Comparison of ENCODE assay signal across 26 cellular contexts in the genomic region with DNA sequence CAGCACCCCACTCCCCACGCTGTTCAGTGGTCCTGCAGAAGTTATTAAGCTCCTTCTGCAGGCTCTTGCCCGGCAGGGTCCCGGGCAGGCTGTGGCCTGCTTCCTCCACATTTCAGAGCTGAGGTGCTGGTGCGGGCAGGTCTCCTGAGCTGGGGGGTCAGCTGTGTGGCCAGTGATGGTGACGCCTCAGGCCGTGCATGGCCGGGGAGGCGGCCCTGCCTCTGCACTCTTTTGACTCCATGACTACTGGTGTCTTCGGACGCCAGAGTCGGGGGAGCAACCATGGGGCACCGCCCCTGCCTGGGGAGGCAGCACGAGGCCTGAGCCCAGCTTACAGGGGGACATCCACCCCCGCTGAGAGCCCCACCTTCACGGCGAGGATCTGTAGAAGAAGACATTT. TPM values are rescaled to one million over a fixed set of nuclear protein-coding genes. Genes with fewer than 3 reads are reported as not detected.
DNase-seq lines count a peak whose midpoint lies in the region; ATAC-seq, FAIRE-seq and TF ChIP-seq lines count a peak whose summit lies in the region.
"Had no signal": no experiment of that assay in that cellular context is flagged by ENCODE, and none has a peak within 500 bp of the region (broad histone marks: within the 10 kb centered on the region; RNA-seq: fewer than 3 reads in every experiment).

No MANE protein-coding gene starts in this region.

- peaks cover 6 to 9% of the 10 kb centered on the region in 2 donors for H3K27me3 Mint-ChIP-seq in stimulated activated naive B cell treated with anti-CD40 and anti-IgM and Interleukin-4, amounts not matched to agents 10 μg/mL and 1 μg/mL and 100 μg/mL, for 72 hours

- peaks cover 23 to 48% of the 10 kb centered on the region in 2 donors for H3K4me1 Mint-ChIP-seq in stimulated activated naive B cell treated with anti-CD40 and anti-IgM and Interleukin-4, amounts not matched to agents 10 μg/mL and 1 μg/mL and 100 μg/mL, for 72 hours

- WGBS in heart right ventricle, 2 donors = 89 to 93% methylated on average over 16 of the region's 16 CpGs

- no peaks in the 10 kb centered on the region for H3K9me3 Mint-ChIP-seq in stimulated activated naive B cell treated with anti-CD40 and anti-IgM and Interleukin-4, amounts not matched to agents 10 μg/mL and 1 μg/mL and 100 μg/mL, for 72 hours
- H3K9me3 Mint-ChIP-seq: CD4-positive, alpha-beta memory T cell; GM23338; H9 had no signal

- H3K9me3 ChIP-seq in heart right ventricle = no peaks in the 10 kb centered on the region
- H3K9me3 ChIP-seq in BLaER1 = no peaks in the 10 kb centered on the region
- H3K9me3 ChIP-seq in kidney (ENCODE audit: control insufficient read depth in 1 of 2, low read length in 2 of 2) = no peaks in the 10 kb centered on the region
- H3K9me3 ChIP-seq: A549, BE2C had no signal

- peaks cover 0 to 2% of the 10 kb centered on the region in 2 donors for H3K36me3 Mint-ChIP-seq in stimulated activated naive B cell treated with anti-CD40 and anti-IgM and Interleukin-4, amounts not matched to agents 10 μg/mL and 1 μg/mL and 100 μg/mL, for 72 hours
- H3K36me3 Mint-ChIP-seq: CD4-positive, alpha-beta memory T cell had no signal

- H3K27me3 ChIP-seq in heart right ventricle (peaks cover 0 to 42% (median 7%) of the 10 kb centered on the region in 7 donors), BLaER1 (peaks cover 14% of the 10 kb centered on the region; the same call in 1 of the 2 replicates)

- H3K27ac ChIP-seq in heart right ventricle = no peak overlapping the region
- 0 out of 2 replicates have a peak overlapping the region, but pooled peaks have one; percentile 24 for H3K27ac ChIP-seq in BLaER1
- H3K27ac ChIP-seq in kidney (ENCODE audit: low read depth in 2 of 2, low read length in 2 of 2) = no peak overlapping the region
- H3K27ac ChIP-seq: 22Rv1, A549 had no signal

- no peaks in the 10 kb centered on the region for H4K20me1 ChIP-seq in BLaER1

- H3K36me3 ChIP-seq in heart right ventricle (no peaks in the 10 kb centered on the region), BLaER1 (no peaks in the 10 kb centered on the region), kidney (ENCODE audit: control insufficient read depth in 1 of 2, insufficient read depth in 2 of 2, low read length in 2 of 2) (no peaks in the 10 kb centered on the region)
- H3K36me3 ChIP-seq: BE2C had no signal

- TF ChIP-seq CTCF in heart right ventricle (IDR thresholded peaks at IDR 0.05) (no peak), kidney (IDR thresholded peaks at IDR 0.05; ENCODE audit: borderline replicate concordance, extremely low read depth, insufficient read depth) (no peak)

- FAIRE-seq in kidney (lab: Jason Lieb, UNC) = no peak
- FAIRE-seq: A549, GM12891, GM18507 had no signal

- H3K4me3 ChIP-seq in heart right ventricle (no peak overlapping the region), BLaER1 (no peak overlapping the region), kidney (ENCODE audit: low read length in 2 of 2) (no peak overlapping the region)
- H3K4me3 ChIP-seq: A549, GM23338 had no signal

- intact Hi-C loops in Right ventricle myocardium inferior (cut with DNase I) (loop anchor here (5.0 kb wide), 1 partner anchor 229 kb away; a partner anchor contains a TSS), heart right ventricle (cut with DNase I) (loop anchor here in 4 of 10 donors (2.0 to 10.0 kb wide), 3 partner anchors 91 to 289 kb away; a partner anchor contains a TSS), kidney (cut with DNase I) (loop anchor here (10.0 kb wide), 1 partner anchor 91 kb away; a partner anchor contains a TSS)

- no peak for ATAC-seq in Right ventricle myocardium inferior
- ATAC-seq in heart right ventricle = no peak
- no peak for ATAC-seq in stimulated activated naive B cell treated with anti-CD40 and anti-IgM and Interleukin-4, amounts not matched to agents 10 μg/mL and 1 μg/mL and 100 μg/mL, for 72 hours (replicated peaks)
- ATAC-seq: A549, GM23338, HCT116 had no signal

- peak overlapping the region; percentile 10 for H3K27ac Mint-ChIP-seq in stimulated activated naive B cell treated with anti-CD40 and anti-IgM and Interleukin-4, amounts not matched to agents 10 μg/mL and 1 μg/mL and 100 μg/mL, for 72 hours
- H3K27ac Mint-ChIP-seq: CD4-positive, alpha-beta memory T cell; GM23338; H9 had no signal

- H3K9ac ChIP-seq in BLaER1 = no peak overlapping the region
- H3K9ac ChIP-seq in kidney (ENCODE audit: low read length in 2 of 2) = no peak overlapping the region

- DNase-seq in Right ventricle myocardium inferior (ENCODE audit: missing footprints) (peak; percentile 14), heart right ventricle (no peak), kidney (peak; percentile 68), A172 (ENCODE audit: low spot score) (no peak), glomerular visceral epithelial cell (ENCODE audit: extremely low spot score) (no peak)
- DNase-seq in stimulated activated naive B cell treated with anti-CD40 and anti-IgM and Interleukin-4, amounts not matched to agents 10 μg/mL and 1 μg/mL and 100 μg/mL, for 72 hours = no peak
- DNase-seq: ACHN; AML-193; BE2C; C1 segment of cervical spinal cord; Calu3; CD4-positive, alpha-beta memory T cell; COR-L47; DMS53; DMS79 treated with DMSO at 0.1 percent for 48 hours; GF-D8; H9 had no signal

- H3K4me2 ChIP-seq in BLaER1 = peak overlapping the region; percentile 24; the same call in 1 of the 2 replicates
- H3K4me2 ChIP-seq: A549, GM23338 had no signal

- H3K4me3 Mint-ChIP-seq in stimulated activated naive B cell treated with anti-CD40 and anti-IgM and Interleukin-4, amounts not matched to agents 10 μg/mL and 1 μg/mL and 100 μg/mL, for 72 hours = no peak overlapping the region
- H3K4me3 Mint-ChIP-seq: GM23338, H9 had no signal

- peaks cover 0 to 9% (median 5%) of the 10 kb centered on the region in 9 donors for H3K4me1 ChIP-seq in heart right ventricle
- peaks cover 84% of the 10 kb centered on the region for H3K4me1 ChIP-seq in BLaER1
- peaks cover 0 to 2% of the 10 kb centered on the region in 2 donors for H3K4me1 ChIP-seq in kidney (ENCODE audit: control insufficient read depth in 1 of 2, insufficient read depth in 1 of 2, low read depth in 1 of 2, low read length in 2 of 2)
- H3K4me1 ChIP-seq: A549, BE2C had no signal

RNA-seq across cellular contexts. Expression of a gene that starts 34.8 kb away (rescaled TPM):
- not detected for total RNA-seq in Right ventricle myocardium inferior
- under 1 TPM in 3 of 10 donors, not detected in 7; 0.13 to 0.31 (median 0.25) TPM for total RNA-seq in heart right ventricle
- polyA plus RNA-seq in heart right ventricle = not detected
- total RNA-seq in kidney = not detected
- polyA plus RNA-seq in kidney (ENCODE audit: insufficient read depth, low read depth, low replicate concordance) = 0.39 TPM
- total RNA-seq in A172 (2014; rRNA removed; shearing (Covaris generic)) = not detected in 2 replicates
- total RNA-seq: Calu3, G401, GM23338, H4, H9 had no signal
- polyA plus RNA-seq: A549, GM23338 had no signal

Comparison
In these comparisons a context has a peak if more than half of its experiments do, and no peak if none do; other contexts are left out.
1. DNase-seq: peak in Right ventricle myocardium inferior (single experiment) and kidney (single experiment); none in heart right ventricle (0 of 2), stimulated activated naive B cell treated with anti-CD40 and anti-IgM and Interleukin-4, amounts not matched to agents 10 μg/mL and 1 μg/mL and 100 μg/mL, for 72 hours (single experiment), A172 (single experiment) and glomerular visceral epithelial cell (single experiment).